In the genomic region with DNA sequence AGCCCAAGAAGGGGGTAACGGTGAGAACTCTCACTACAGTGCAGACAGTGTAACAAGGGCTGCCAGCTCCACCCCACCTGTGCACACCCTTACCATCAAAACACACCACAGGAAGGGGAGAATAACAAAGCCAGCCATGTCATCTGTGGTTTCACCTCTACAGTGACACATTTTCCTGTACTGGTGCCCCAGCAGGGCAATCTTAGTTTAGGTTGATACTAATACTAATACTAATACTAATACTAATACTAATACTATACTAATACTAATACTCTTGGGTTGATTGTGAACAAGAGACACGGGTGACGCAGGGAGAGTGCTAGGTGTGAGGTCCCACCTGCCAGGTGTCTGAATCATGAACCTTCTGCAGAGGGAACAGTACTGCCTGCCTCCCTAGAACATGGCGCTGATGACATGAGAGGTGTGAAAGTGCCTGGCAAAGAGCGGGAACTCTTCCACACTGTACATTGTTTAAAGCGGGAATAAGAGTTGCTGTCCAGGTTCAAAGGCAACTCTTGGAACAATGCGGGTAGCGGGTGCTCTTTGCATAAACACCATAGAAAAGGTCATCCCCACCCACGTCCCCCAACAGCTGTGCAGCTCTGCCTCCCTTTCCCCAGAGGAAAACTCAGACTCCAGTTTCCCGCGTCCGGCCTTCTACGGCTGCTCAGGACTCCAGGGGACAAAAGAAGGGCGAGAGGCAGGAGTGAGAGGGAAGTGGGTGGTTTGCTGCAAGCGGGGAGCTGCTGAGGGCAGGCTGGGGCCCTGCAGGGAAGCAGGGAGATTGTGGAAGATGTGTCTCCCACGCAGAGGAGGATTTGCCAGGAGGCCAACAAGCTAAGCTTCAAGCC, we compare ENCODE assay signal across 11 cellular contexts. TPM values are rescaled to one million over a fixed set of nuclear protein-coding genes. Genes with fewer than 3 reads are reported as not detected.
DNase-seq lines count a peak whose midpoint lies in the region; ATAC-seq and TF ChIP-seq lines count a peak whose summit lies in the region.
"Had no signal": no experiment of that assay in that cellular context is flagged by ENCODE, and none has a peak within 500 bp of the region (broad histone marks: within the 10 kb centered on the region; RNA-seq: fewer than 3 reads in every experiment).

No MANE protein-coding gene starts in this region.

- no peak overlapping the region for H2AFZ ChIP-seq in OCI-LY3 (ENCODE audit: low read depth, low read length)

- no peaks in the 10 kb centered on the region for H4K20me1 ChIP-seq in OCI-LY3 (ENCODE audit: insufficient read depth, low read length)

- DNase-seq in CD8-positive, alpha-beta memory T cell, result peak; percentile 55 to 88 (median 86)
- no peak for DNase-seq in spleen
- DNase-seq in NCI-H82 treated with DMSO at 0.1 percent for 48 hours (lab: John Stamatoyannopoulos, UW; ENCODE audit: unreplicated experiment), result no peak
- DNase-seq in NOMO-1 treated with DMSO at 0.1 percent for 48 hours (lab: John Stamatoyannopoulos, UW; ENCODE audit: unreplicated experiment), result no peak

- H3K4me3 ChIP-seq in CD8-positive, alpha-beta memory T cell (ENCODE audit: low read length), result peak overlapping the region; percentile 44
- H3K4me3 ChIP-seq in OCI-LY3 (ENCODE audit: low read length) (no peak overlapping the region), spleen (no peak overlapping the region)
- H3K4me3 ChIP-seq: vagina had no signal

- CTCF ChIA-PET in CD8-positive, alpha-beta memory T cell (lab: Charles Lee), result interaction anchor here (0.7 to 8.4 kb wide), 26 partner anchors 9 to 247 kb away, joined by 3 to 232 read pairs (median 8); partner anchors contain the start of genes FXYD2 and IL10RA

- H3K27me3 ChIP-seq in CD8-positive, alpha-beta memory T cell (ENCODE audit: insufficient read depth, low read length, poor library complexity, severe bottlenecking), result no peaks in the 10 kb centered on the region
- H3K27me3 ChIP-seq in OCI-LY3 (ENCODE audit: low read depth, low read length) (no peaks in the 10 kb centered on the region), spleen (replicated peaks in 1 of 7) (no peaks in the 10 kb centered on the region)
- H3K27me3 ChIP-seq: vagina had no signal

- H3K36me3 Mint-ChIP-seq in CD8-positive, alpha-beta memory T cell, result no peaks in the 10 kb centered on the region
- H3K36me3 Mint-ChIP-seq in activated T-helper 17 cell treated with anti-CD3 and anti-CD28 coated beads, Interleukin-2, amount 50 U/mL, for 72 hours (ENCODE audit: low read depth), result no peaks in the 10 kb centered on the region

- ATAC-seq in activated T-helper 17 cell treated with anti-CD3 and anti-CD28 coated beads, Interleukin-2, amount 50 U/mL, for 72 hours (replicated peaks), result peak; percentile 85
- ATAC-seq in SK-N-SH treated with all-trans-retinoic acid at 6 μM for 48 hours, result no peak
- ATAC-seq in HG02678 (IDR thresholded peaks at IDR 0.05; ENCODE audit: unreplicated experiment), result no peak

- H3K79me2 ChIP-seq in OCI-LY3 (ENCODE audit: low read length), result no peaks in the 10 kb centered on the region

- H3K9me3 ChIP-seq in CD8-positive, alpha-beta memory T cell (ENCODE audit: low read length), result no peaks in the 10 kb centered on the region
- H3K9me3 ChIP-seq in OCI-LY3 (ENCODE audit: insufficient read depth, low read length) (no peaks in the 10 kb centered on the region), spleen (no peaks in the 10 kb centered on the region)
- H3K9me3 ChIP-seq: vagina had no signal

- peak overlapping the region; percentile 88 to 99 (median 97) for H3K27ac Mint-ChIP-seq in CD8-positive, alpha-beta memory T cell
- H3K27ac Mint-ChIP-seq in activated T-helper 17 cell treated with anti-CD3 and anti-CD28 coated beads, Interleukin-2, amount 50 U/mL, for 72 hours, result peak overlapping the region; percentile 94

- no peaks in the 10 kb centered on the region for H3K9me3 Mint-ChIP-seq in CD8-positive, alpha-beta memory T cell
- no peaks in the 10 kb centered on the region for H3K9me3 Mint-ChIP-seq in activated T-helper 17 cell treated with anti-CD3 and anti-CD28 coated beads, Interleukin-2, amount 50 U/mL, for 72 hours

- no peaks in the 10 kb centered on the region for H3K36me3 ChIP-seq in CD8-positive, alpha-beta memory T cell (ENCODE audit: insufficient read depth, low read length)
- H3K36me3 ChIP-seq in OCI-LY3 (replicated peaks; ENCODE audit: low read depth, low read length) (no peaks in the 10 kb centered on the region), spleen (no peaks in the 10 kb centered on the region)
- H3K36me3 ChIP-seq: vagina had no signal

- peak overlapping the region; percentile 29 for H3K27ac ChIP-seq in CD8-positive, alpha-beta memory T cell (ENCODE audit: low read depth, low read length)
- H3K27ac ChIP-seq in OCI-LY3 (ENCODE audit: low read length) (peak overlapping the region; percentile 82), spleen (peak overlapping the region in 6 of 8 donors; percentile 4 to 81 (median 64))
- H3K27ac ChIP-seq: vagina had no signal

- peak overlapping the region; percentile 6 to 87 (median 69) for H3K4me3 Mint-ChIP-seq in CD8-positive, alpha-beta memory T cell
- H3K4me3 Mint-ChIP-seq in activated T-helper 17 cell treated with anti-CD3 and anti-CD28 coated beads, Interleukin-2, amount 50 U/mL, for 72 hours, result peak overlapping the region; percentile 77

- whole genome bisulfite sequencing in spleen, 5 donors, result 71 to 76% (median 74%) methylated on average over 16 of the region's 16 CpGs

- TF ChIP-seq POLR2A in spleen (IDR thresholded peaks at IDR 0.05), result no peak

- peak overlapping the region; percentile 65 for H3K9ac ChIP-seq in OCI-LY3 (ENCODE audit: low read length)

- peak overlapping the region; percentile 14; the same call in 1 of the 2 replicates for H3K4me2 ChIP-seq in OCI-LY3 (ENCODE audit: low read length)

- peaks cover 60 to 67% (median 65%) of the 10 kb centered on the region in 3 donors for H3K4me1 Mint-ChIP-seq in CD8-positive, alpha-beta memory T cell
- peaks cover 42% of the 10 kb centered on the region for H3K4me1 Mint-ChIP-seq in activated T-helper 17 cell treated with anti-CD3 and anti-CD28 coated beads, Interleukin-2, amount 50 U/mL, for 72 hours

- H3K4me1 ChIP-seq in CD8-positive, alpha-beta memory T cell (ENCODE audit: insufficient read depth, low read length), result peaks cover 63% of the 10 kb centered on the region
- H3K4me1 ChIP-seq in OCI-LY3 (ENCODE audit: low read length), result peaks cover 66% of the 10 kb centered on the region
- H3K4me1 ChIP-seq in spleen, result peaks cover 4 to 51% (median 38%) of the 10 kb centered on the region in 6 donors
- H3K4me1 ChIP-seq: vagina had no signal

- intact Hi-C loops in spleen (cut with DNase I; ENCODE audit: low total_unique reads), result loop anchor here (5.0 to 10.0 kb wide), 3 partner anchors 207 to 625 kb away; no protein-coding TSS in a partner anchor

- POLR2A ChIA-PET in CD8-positive, alpha-beta memory T cell (lab: Charles Lee), result interaction anchor here (0.6 to 5.5 kb wide), 11 partner anchors 36 to 229 kb away, joined by 3 to 158 read pairs (median 6); partner anchors contain the start of gene IL10RA

- TF ChIP-seq CTCF in OCI-LY3 (IDR thresholded peaks at IDR 0.05; ENCODE audit: low read depth, low read length) (no peak), spleen (IDR thresholded peaks at IDR 0.05 in 8 of 11, conservative IDR thresholded peaks at IDR 0.05 in 3 of 11) (no peak)

- peaks cover 0 to 3% of the 10 kb centered on the region in 2 donors for H3K27me3 Mint-ChIP-seq in CD8-positive, alpha-beta memory T cell
- peaks cover 3% of the 10 kb centered on the region for H3K27me3 Mint-ChIP-seq in activated T-helper 17 cell treated with anti-CD3 and anti-CD28 coated beads, Interleukin-2, amount 50 U/mL, for 72 hours

TF ChIP-seq in SK-N-SH treated with all-trans-retinoic acid at 6 μM for 48 hours, 23 proteins besides CTCF, POLR2A, EP300 and RAD21 (continues in another document):
- TF ChIP-seq ISL1 (CRISPR knock-in tag; IDR thresholded peaks at IDR 0.05) (no peak), ZFP3 (CRISPR knock-in tag; IDR thresholded peaks at IDR 0.05) (no peak), TCF4 (CRISPR knock-in tag; IDR thresholded peaks at IDR 0.05; ENCODE audit: borderline replicate concordance) (no peak), ZNF70 (CRISPR knock-in tag; IDR thresholded peaks at IDR 0.05) (no peak), TOX (CRISPR knock-in tag; IDR thresholded peaks at IDR 0.05; ENCODE audit: borderline replicate concordance) (no peak), PPARA (CRISPR knock-in tag; IDR thresholded peaks at IDR 0.05; ENCODE audit: borderline replicate concordance) (no peak), ZNF8 (CRISPR knock-in tag; IDR thresholded peaks at IDR 0.05) (no peak), ARNTL (CRISPR knock-in tag; IDR thresholded peaks at IDR 0.05; ENCODE audit: borderline replicate concordance, low read depth) (no peak), CREB5 (CRISPR knock-in tag; IDR thresholded peaks at IDR 0.05; ENCODE audit: low read depth) (no peak), ZNF565 (CRISPR knock-in tag; conservative IDR thresholded peaks at IDR 0.05; ENCODE audit: low read depth) (no peak), ZC3H10 (CRISPR knock-in tag; IDR thresholded peaks at IDR 0.05) (no peak)

RNA-seq across cellular contexts. Expression of gene TMPRSS4, which starts 25.0 kb away (rescaled TPM):
- total RNA-seq in CD8-positive, alpha-beta memory T cell, result not detected
- polyA plus RNA-seq in CD8-positive, alpha-beta memory T cell, result not detected
- total RNA-seq in activated T-helper 17 cell treated with anti-CD3 and anti-CD28 coated beads, Interleukin-2, amount 50 U/mL, for 72 hours, result under 1 TPM in 1 of 2 donors, not detected in 1; 0.11 TPM
- 1 to 10 TPM in 3 of 7 donors, under 1 TPM in 1, not detected in 3; 0.85 to 1.4 (median 1.2) TPM for total RNA-seq in spleen
- polyA plus RNA-seq in spleen, result under 1 TPM; 0.09 to 0.26 (median 0.21) TPM
- total RNA-seq: mononuclear cell, NCI-H460 had no signal

RNA-seq across cellular contexts. Expression of gene SMIM35, which starts 34.9 kb away (rescaled TPM):
- under 1 TPM; 0.40 to 0.63 TPM for total RNA-seq in CD8-positive, alpha-beta memory T cell
- polyA plus RNA-seq in CD8-positive, alpha-beta memory T cell, result 2.4 TPM
- total RNA-seq in activated T-helper 17 cell treated with anti-CD3 and anti-CD28 coated beads, Interleukin-2, amount 50 U/mL, for 72 hours, result not detected
- 1 to 10 TPM in 1 of 7 donors, under 1 TPM in 6; 0.20 to 1.3 (median 0.46) TPM for total RNA-seq in spleen
- polyA plus RNA-seq in spleen, result under 1 TPM; 0.16 to 0.59 (median 0.33) TPM
- total RNA-seq: NCI-H460, vagina had no signal

Comparison
In these comparisons a context has a peak if more than half of its experiments do, and no peak if none do; other contexts are left out.
1. DNase-seq: peak in CD8-positive, alpha-beta memory T cell (5 of 5); none in spleen (single experiment), NCI-H82 treated with DMSO at 0.1 percent for 48 hours (single experiment) and NOMO-1 treated with DMSO at 0.1 percent for 48 hours (single experiment).
2. H3K27ac ChIP-seq: peak in every context shown above with its lines; median percentile 82 in OCI-LY3; 64 in spleen; 29 in CD8-positive, alpha-beta memory T cell.